ENCODE assay signal across 9 cellular contexts in the genomic region with DNA sequence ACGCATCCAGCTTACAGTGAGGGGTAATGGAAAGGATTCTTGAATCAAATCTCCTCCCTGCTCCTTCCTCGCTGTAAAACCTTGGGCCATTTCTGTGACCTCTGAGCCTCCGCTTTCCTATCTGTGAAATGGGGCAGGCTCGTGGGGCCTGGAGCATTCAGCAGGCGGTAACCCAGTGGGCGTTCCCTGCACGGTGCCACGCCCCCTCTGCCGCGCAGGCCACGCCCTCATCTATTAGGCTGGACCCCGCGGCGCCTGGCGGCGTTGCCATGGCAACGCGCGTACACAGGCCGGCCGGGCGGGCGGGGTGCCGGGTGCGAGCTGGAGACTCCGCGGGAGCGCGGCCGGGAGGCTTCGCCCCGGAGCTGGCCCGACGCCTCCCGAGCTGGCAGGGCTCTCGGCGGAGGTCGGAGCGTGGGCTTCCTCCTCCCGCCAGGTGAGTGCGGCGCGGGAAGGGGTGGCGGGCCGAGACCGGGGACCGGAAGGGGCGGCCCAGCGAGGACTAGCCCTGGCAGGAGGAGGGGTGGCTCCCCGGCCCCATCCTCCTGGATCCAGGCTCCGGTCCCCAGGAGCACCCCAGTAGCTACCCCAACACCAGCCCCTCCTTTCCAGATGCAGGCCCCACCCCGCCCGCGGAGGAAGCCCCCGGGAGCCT. TPM values are rescaled to one million over a fixed set of nuclear protein-coding genes. Genes with fewer than 3 reads are reported as not detected.
DNase-seq lines count a peak whose midpoint lies in the region; ATAC-seq, FAIRE-seq and TF ChIP-seq lines count a peak whose summit lies in the region.
"Had no signal": no experiment of that assay in that cellular context is flagged by ENCODE, and none has a peak within 500 bp of the region (broad histone marks: within the 10 kb centered on the region; RNA-seq: fewer than 3 reads in every experiment).

A gene (plus strand): TSS at position 264 of the 655 bp plus-strand sequence. CDS start 4,562 bp downstream, outside the sequence.

- TF ChIP-seq CTCF in GM13977 (IDR thresholded peaks at IDR 0.05; ENCODE audit: extremely low read depth, insufficient read depth, missing control alignments) (no peak), HepG2 (CRISPR knock-in tag; IDR thresholded peaks at IDR 0.05) (no peak)

- H3K27ac Mint-ChIP-seq in dendritic cell treated with granulocyte-macrophage colony-stimulating factor and Interleukin-4, amounts not matched to agents 40 ng/mL and 50 ng/mL, for 4 days = peak within 1 kb of the TSS; percentile 77

- POLR2A ChIA-PET in HepG2 (lab: Yijun Ruan, JAX) = no interaction called here

- H3K79me2 ChIP-seq in HepG2 (ENCODE audit: insufficient read depth, low read length) = no peaks in the 10 kb centered on the region

- BruUV-seq in HepG2 (replicated peaks; lab: Mats Ljungman, UMichigan) = no TSS peak

- peak within 1 kb of the TSS; percentile 10; the same call in 1 of the 2 replicates for H3K4me2 ChIP-seq in HepG2 (ENCODE audit: low read depth, low read length)

- in situ Hi-C loops in GM13977 (cut with MboI; ENCODE audit: low pct_unique_long_range_greater_than_20kb, low sequenced_read_pairs, unreplicated experiment) = no loop called here
- in situ Hi-C loops in HepG2 (cut with HindIII; ENCODE audit: extremely low pct_ligation_motif_present, low pct_unique_long_range_greater_than_20kb) = no loop called here

- H3K4me1 ChIP-seq in HepG2 (ENCODE audit: insufficient read depth, low read length) = peaks cover 14% of the 10 kb centered on the region

- H3K9me3 ChIP-seq in HepG2 (ENCODE audit: low read length) = no peaks in the 10 kb centered on the region

- no peak within 1 kb of the TSS for H2AFZ ChIP-seq in HepG2 (ENCODE audit: low read length)

- DNase-seq in GM13977 (ENCODE audit: low spot score) (peak; percentile 78), NCI-H1417 (lab: John Stamatoyannopoulos, UW) (peak; percentile 75 to 89 (median 88)), HepG2 (ENCODE audit: low spot score) (no peak)
- DNase-seq in activated CD4-positive, alpha-beta T cell treated with anti-CD3 and anti-CD28 coated beads for 24 hours (ENCODE audit: low read depth in 2 of 2) = peak; percentile 31 to 46
- DNase-seq in stimulated activated CD4-positive, alpha-beta T cell treated with anti-CD3 and anti-CD28 coated beads, Interleukin-4, amount 100 ng/mL, for 4 hours = peak; percentile 44 to 53

- peaks cover 62% of the 10 kb centered on the region for H3K4me1 Mint-ChIP-seq in dendritic cell treated with granulocyte-macrophage colony-stimulating factor and Interleukin-4, amounts not matched to agents 40 ng/mL and 50 ng/mL, for 4 days (ENCODE audit: low read depth)

- intact Hi-C loops in dendritic cell treated with granulocyte-macrophage colony-stimulating factor and Interleukin-4, amounts not matched to agents 40 ng/mL and 50 ng/mL, for 4 days (cut with micrococcal nuclease) = no loop called here
- intact Hi-C loops in HepG2 (cut with micrococcal nuclease; ENCODE audit: unreplicated experiment) = no loop called here

- peaks cover 27% of the 10 kb centered on the region for H3K36me3 Mint-ChIP-seq in dendritic cell treated with granulocyte-macrophage colony-stimulating factor and Interleukin-4, amounts not matched to agents 40 ng/mL and 50 ng/mL, for 4 days (ENCODE audit: low read depth)

- peak within 1 kb of the TSS in 2 of 3 experiments; percentile 21 to 29; a peak in 3 of 6 replicates for H3K4me3 ChIP-seq in HepG2 (replicated peaks in 1 of 3; ENCODE audit: insufficient read depth in 1 of 3, low read depth in 2 of 3, low read length in 3 of 3)

- H3K4me3 Mint-ChIP-seq in dendritic cell treated with granulocyte-macrophage colony-stimulating factor and Interleukin-4, amounts not matched to agents 40 ng/mL and 50 ng/mL, for 4 days = peak within 1 kb of the TSS; percentile 69

- H3K9me3 Mint-ChIP-seq in dendritic cell treated with granulocyte-macrophage colony-stimulating factor and Interleukin-4, amounts not matched to agents 40 ng/mL and 50 ng/mL, for 4 days = peaks cover 31% of the 10 kb centered on the region

- H3K36me3 ChIP-seq in HepG2 (replicated peaks in 1 of 2; ENCODE audit: control insufficient read depth in 1 of 2, insufficient read depth in 2 of 2, low read length in 2 of 2) = no peaks in the 10 kb centered on the region

- H3K27ac ChIP-seq in HepG2 (ENCODE audit: extremely low read length, insufficient read depth, low read length) = no peak within 1 kb of the TSS

- peaks cover 13% of the 10 kb centered on the region for H3K27me3 Mint-ChIP-seq in dendritic cell treated with granulocyte-macrophage colony-stimulating factor and Interleukin-4, amounts not matched to agents 40 ng/mL and 50 ng/mL, for 4 days

- TF ChIP-seq EP300 in HepG2 (IDR thresholded peaks at IDR 0.05; ENCODE audit: low read depth in 2 of 2, low read length in 2 of 2) (no peak), HepG2 (CRISPR knock-in tag; IDR thresholded peaks at IDR 0.05; ENCODE audit: borderline replicate concordance) (no peak)

- H3K27me3 ChIP-seq in HepG2 (ENCODE audit: control insufficient read depth in 1 of 2, insufficient read depth in 2 of 2, low read length in 2 of 2) = peaks cover 3 to 59% of the 10 kb centered on the region in 2 experiments; a peak in 4 of 5 replicates

- 41% methylated on average over 31 of the region's 55 CpGs for WGBS in HepG2 (ENCODE audit: low lambda C conversion rate)

- CTCF ChIA-PET in HepG2 (lab: Yijun Ruan, JAX; ENCODE audit: low intra/inter-chr PET ratio, low total read pairs) = no interaction called here

- TF ChIP-seq POLR2A in HepG2 (IDR thresholded peaks at IDR 0.05; ENCODE audit: insufficient read depth in 1 of 2, low read depth in 2 of 2, low read length in 2 of 2) = no peak

- H4K20me1 ChIP-seq in HepG2 (ENCODE audit: insufficient read depth, low read length) = no peaks in the 10 kb centered on the region

- ATAC-seq in HepG2 (peak; percentile 63), GM21529 (IDR thresholded peaks at IDR 0.05; ENCODE audit: unreplicated experiment) (no peak), GM21825 (IDR thresholded peaks at IDR 0.05; ENCODE audit: unreplicated experiment) (no peak)

- FAIRE-seq in HepG2 (lab: Jason Lieb, UNC) = no peak
- FAIRE-seq: TTC549 had no signal

- H3K9ac ChIP-seq in HepG2 (ENCODE audit: insufficient read depth, low read depth, low read length) = no peak within 1 kb of the TSS

- TF ChIP-seq RAD21 in HepG2 (CRISPR knock-in tag; IDR thresholded peaks at IDR 0.05) = no peak

TF ChIP-seq in HepG2, 621 proteins besides CTCF, POLR2A, EP300 and RAD21 (continues in another document):
- 0 out of 2 replicates have a peak, but pooled peaks have one; percentile 10 for TF ChIP-seq ETV5 (CRISPR knock-in tag; IDR thresholded peaks at IDR 0.05; ENCODE audit: borderline replicate concordance)
- peak; percentile 97 for TF ChIP-seq ZNF629 (CRISPR knock-in tag; conservative IDR thresholded peaks at IDR 0.05)
- TF ChIP-seq RFX1 (IDR thresholded peaks at IDR 0.05) = peak; percentile 86
- TF ChIP-seq SP1 (IDR thresholded peaks at IDR 0.05) = no peak
- peak; percentile 61 for TF ChIP-seq SP1 (CRISPR knock-in tag; IDR thresholded peaks at IDR 0.05)
- TF ChIP-seq GABPB1 (CRISPR knock-in tag; IDR thresholded peaks at IDR 0.05) = peak; percentile 50; the same call in 1 of the 2 replicates
- peak; percentile 36 for TF ChIP-seq SAP130 (CRISPR knock-in tag; IDR thresholded peaks at IDR 0.05; ENCODE audit: low read depth)
- no peak for TF ChIP-seq NONO (IDR thresholded peaks at IDR 0.05)
- no peak for TF ChIP-seq NONO (CRISPR knock-in tag; conservative IDR thresholded peaks at IDR 0.05)
- no peak for TF ChIP-seq SNAPC2 (CRISPR knock-in tag; IDR thresholded peaks at IDR 0.05)
- TF ChIP-seq YY1 (IDR thresholded peaks at IDR 0.05; ENCODE audit: insufficient read depth, insufficient replicate concordance, low read depth, low read length) = peak; percentile 57
- TF ChIP-seq, protein P1, sequence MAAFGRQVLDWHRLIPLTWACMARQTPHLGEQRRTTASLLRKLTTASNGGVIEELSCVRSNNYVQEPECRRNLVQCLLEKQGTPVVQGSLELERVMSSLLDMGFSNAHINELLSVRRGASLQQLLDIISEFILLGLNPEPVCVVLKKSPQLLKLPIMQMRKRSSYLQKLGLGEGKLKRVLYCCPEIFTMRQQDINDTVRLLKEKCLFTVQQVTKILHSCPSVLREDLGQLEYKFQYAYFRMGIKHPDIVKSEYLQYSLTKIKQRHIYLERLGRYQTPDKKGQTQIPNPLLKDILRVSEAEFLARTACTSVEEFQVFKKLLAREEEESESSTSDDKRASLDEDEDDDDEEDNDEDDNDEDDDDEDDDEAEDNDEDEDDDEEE (CRISPR knock-in tag; IDR thresholded peaks at IDR 0.05) = 0 out of 2 replicates have a peak, but pooled peaks have one; percentile 15

RNA-seq across cellular contexts. Expression of the gene that starts here (rescaled TPM):
- total RNA-seq in HepG2 (2016; rRNA removed; fragmentation: Illumina TruSeq; extraction: Trizol) = not detected in 2 replicates
- not detected in 2 replicates for total RNA-seq in HepG2 (2016; cell fraction: cytosol; rRNA removed; fragmentation: Illumina TruSeq; extraction: Trizol; ENCODE audit: low read depth)
- not detected in 2 replicates for total RNA-seq in HepG2 (2016; cell fraction: insoluble cytoplasmic fraction; rRNA removed; fragmentation: Illumina TruSeq; extraction: Trizol)
- not detected in 2 replicates for total RNA-seq in HepG2 (2016; cell fraction: membrane; rRNA removed; fragmentation: Illumina TruSeq; extraction: Trizol)
- not detected in 2 replicates for total RNA-seq in HepG2 (2016; cell fraction: nucleus; rRNA removed; fragmentation: Illumina TruSeq; extraction: Trizol)
- polyA plus RNA-seq in HepG2 (2011; rRNA removed) = not detected in 2 replicates
- polyA plus RNA-seq in HepG2 (2011; cell fraction: cytosol; rRNA removed) = 0.01 and 0.03 TPM in 2 replicates
- 0.03 and 0.08 TPM in 2 replicates for polyA plus RNA-seq in HepG2 (2011; cell fraction: nucleus; rRNA removed)
- polyA plus RNA-seq in HepG2 (2012) = 0.08 and 0.11 TPM in 2 replicates
- polyA plus RNA-seq in HepG2 (2016; cell fraction: cytosol; fragmentation: Illumina TruSeq; extraction: Trizol; ENCODE audit: low read depth) = not detected in 2 replicates
- not detected in 2 replicates for polyA plus RNA-seq in HepG2 (2016; cell fraction: insoluble cytoplasmic fraction; fragmentation: Illumina TruSeq; extraction: Trizol; ENCODE audit: low read depth)
- not detected in 2 replicates for polyA plus RNA-seq in HepG2 (2016; cell fraction: membrane; fragmentation: Illumina TruSeq; extraction: Trizol; ENCODE audit: low read depth)
- 0.27 TPM in 1 of 2 replicates, not detected in the other for polyA plus RNA-seq in HepG2 (2016; cell fraction: nucleus; fragmentation: Illumina TruSeq; extraction: Trizol; ENCODE audit: insufficient read depth, low read depth)
- polyA minus RNA-seq in HepG2 (2011; rRNA and poly(A)+ RNA removed; ENCODE audit: low replicate concordance) = 0.04 and 0.80 TPM in 2 replicates
- polyA minus RNA-seq in HepG2 (2011; cell fraction: cytosol; rRNA and poly(A)+ RNA removed) = not detected in 2 replicates
- not detected in 2 replicates for polyA minus RNA-seq in HepG2 (2011; cell fraction: nucleus; rRNA and poly(A)+ RNA removed)

Comparison
In these comparisons a context has a peak if more than half of its experiments do, and no peak if none do; other contexts are left out.
1. Peak in ATAC-seq, H3K4me3 ChIP-seq and H3K4me2 ChIP-seq in HepG2; RNA of the gene not detected or under 1 TPM.